8 cellular contexts compared by ENCODE assay signal in genomic region chr3:150737874-150738679, GRCh38.
DNase-seq lines count a peak whose midpoint lies in the region; TF ChIP-seq lines count a peak whose summit lies in the region.

No MANE protein-coding gene starts in this region.

- no peaks in the 10 kb centered on the region for H3K27me3 Mint-ChIP-seq in activated naive CD8-positive, alpha-beta T cell

- H3K4me1 ChIP-seq in neutrophil (ENCODE audit: control insufficient read depth in 1 of 2, insufficient read depth in 1 of 2, low read depth in 1 of 2, low read length in 1 of 2): peaks cover 19 to 25% of the 10 kb centered on the region in 2 experiments
- H3K4me1 ChIP-seq in effector memory CD4-positive, alpha-beta T cell (ENCODE audit: control insufficient read depth, insufficient read depth, low read length, poor library complexity, severe bottlenecking): peaks cover 6% of the 10 kb centered on the region

- H3K27ac Mint-ChIP-seq in activated naive CD8-positive, alpha-beta T cell: peak overlapping the region; percentile 99

- H3K27ac ChIP-seq in neutrophil: peak overlapping the region; percentile 57
- H3K27ac ChIP-seq in effector memory CD4-positive, alpha-beta T cell (ENCODE audit: insufficient read depth, low read length, poor library complexity, severe bottlenecking): no peak overlapping the region

- DNase-seq in activated T-cell treated with anti-CD3 and anti-CD28 coated beads for 24 hours (ENCODE audit: low read depth) (peak; percentile 45), HK-2 (ENCODE audit: unreplicated experiment) (peak; percentile 54), T-helper 9 cell (no peak), NCI-H524 (lab: John Stamatoyannopoulos, UW) (no peak)
- DNase-seq in activated T-cell treated with anti-CD3 and anti-CD28 coated beads, Interleukin-2, amount 50 U/mL, for 1 hour: no peak
- no peak for DNase-seq in effector memory CD4-positive, alpha-beta T cell

- TF ChIP-seq CTCF in neutrophil (IDR thresholded peaks at IDR 0.05): no peak

- no peaks in the 10 kb centered on the region for H3K27me3 ChIP-seq in neutrophil
- H3K27me3 ChIP-seq in effector memory CD4-positive, alpha-beta T cell (replicated peaks; ENCODE audit: control insufficient read depth, insufficient read depth, low read length, poor library complexity, severe bottlenecking): no peaks in the 10 kb centered on the region

- peak overlapping the region; percentile 75 for H3K4me3 Mint-ChIP-seq in activated naive CD8-positive, alpha-beta T cell

- no peaks in the 10 kb centered on the region for H3K9me3 ChIP-seq in neutrophil
- no peaks in the 10 kb centered on the region for H3K9me3 ChIP-seq in effector memory CD4-positive, alpha-beta T cell (ENCODE audit: control insufficient read depth, low read length)

- H3K9me3 Mint-ChIP-seq in activated naive CD8-positive, alpha-beta T cell (ENCODE audit: low read depth): no peaks in the 10 kb centered on the region

- peaks cover 69% of the 10 kb centered on the region for H3K4me1 Mint-ChIP-seq in activated naive CD8-positive, alpha-beta T cell (ENCODE audit: low read depth)

- peaks cover 32% of the 10 kb centered on the region for H3K36me3 Mint-ChIP-seq in activated naive CD8-positive, alpha-beta T cell

- H3K4me3 ChIP-seq in neutrophil (ENCODE audit: low read depth in 1 of 2, low read length in 1 of 2): no peak overlapping the region
- H3K4me3 ChIP-seq in effector memory CD4-positive, alpha-beta T cell (ENCODE audit: insufficient read depth, low read depth, low read length, poor library complexity, severe bottlenecking): no peak overlapping the region

- H3K36me3 ChIP-seq in neutrophil: peaks cover 17% of the 10 kb centered on the region
- H3K36me3 ChIP-seq in effector memory CD4-positive, alpha-beta T cell (ENCODE audit: control insufficient read depth, insufficient read depth, low read length): peaks cover 16% of the 10 kb centered on the region

Comparison
In these comparisons a context has a peak if more than half of its experiments do, and no peak if none do; other contexts are left out.
1. DNase-seq: peak in activated T-cell treated with anti-CD3 and anti-CD28 coated beads for 24 hours (single experiment) and HK-2 (single experiment); none in activated T-cell treated with anti-CD3 and anti-CD28 coated beads, Interleukin-2, amount 50 U/mL, for 1 hour (single experiment), T-helper 9 cell (single experiment), effector memory CD4-positive, alpha-beta T cell (0 of 3) and NCI-H524 (0 of 2).